ENCODE assay signal across 8 cellular contexts in genomic region chr19:38650180-38650775, GRCh38. TPM values are rescaled to one million over a fixed set of nuclear protein-coding genes. Genes with fewer than 3 reads are reported as not detected.
DNase-seq lines count a peak whose midpoint lies in the region; ATAC-seq, FAIRE-seq and TF ChIP-seq lines count a peak whose summit lies in the region.

No MANE protein-coding gene starts in this region.

- peaks cover 41% of the 10 kb centered on the region for H4K20me1 ChIP-seq in SK-N-SH (ENCODE audit: insufficient read depth)
- no peaks in the 10 kb centered on the region for H4K20me1 ChIP-seq in fibroblast of lung (ENCODE audit: control insufficient read depth, extremely low read depth, insufficient read depth, low read length)

- peaks cover 0 to 4% of the 10 kb centered on the region in 2 experiments for H3K36me3 ChIP-seq in SK-N-SH (replicated peaks in 1 of 2; ENCODE audit: control insufficient read depth in 1 of 2, insufficient read depth in 2 of 2, low read length in 1 of 2)
- H3K36me3 ChIP-seq in fibroblast of lung (ENCODE audit: control insufficient read depth, insufficient read depth, low read length): no peaks in the 10 kb centered on the region
- no peaks in the 10 kb centered on the region for H3K36me3 ChIP-seq in rectal smooth muscle tissue (ENCODE audit: control insufficient read depth, insufficient read depth, low read length)

- H3K9me2 ChIP-seq in SK-N-SH: no peaks in the 10 kb centered on the region

- H3K4me1 ChIP-seq in SK-N-SH (ENCODE audit: control insufficient read depth in 1 of 2, insufficient read depth in 2 of 2, low read depth in 1 of 2, low read length in 1 of 2): peaks cover 30 to 45% of the 10 kb centered on the region in 2 experiments
- H3K4me1 ChIP-seq in fibroblast of lung (ENCODE audit: control insufficient read depth, extremely low read depth, insufficient read depth, low read length): peaks cover 29% of the 10 kb centered on the region
- H3K4me1 ChIP-seq in rectal smooth muscle tissue (ENCODE audit: control insufficient read depth, insufficient read depth, low read length): peaks cover 43% of the 10 kb centered on the region

- CTCF ChIA-PET in SK-N-SH (lab: Yijun Ruan, JAX): interaction anchor here (1.0 kb wide), 1 partner anchor 16 kb away, joined by 3 read pairs; no protein-coding TSS in a partner anchor

- H3K27me3 ChIP-seq in SK-N-SH (ENCODE audit: insufficient read depth) (no peaks in the 10 kb centered on the region), fibroblast of lung (ENCODE audit: control insufficient read depth, insufficient read depth, low read length) (no peaks in the 10 kb centered on the region), rectal smooth muscle tissue (ENCODE audit: control insufficient read depth, insufficient read depth, low read length) (no peaks in the 10 kb centered on the region)

- TF ChIP-seq RAD21 in SK-N-SH (IDR thresholded peaks at IDR 0.05; ENCODE audit: low read length): no peak

- H3K79me2 ChIP-seq in SK-N-SH (ENCODE audit: insufficient read depth): peaks cover 78% of the 10 kb centered on the region
- H3K79me2 ChIP-seq in fibroblast of lung (ENCODE audit: control insufficient read depth, insufficient read depth, low read length): peaks cover 78% of the 10 kb centered on the region

- peak overlapping the region; percentile 24 to 99; a peak in 3 of 4 replicates for H3K27ac ChIP-seq in SK-N-SH (ENCODE audit: low read depth in 2 of 2, low read length in 1 of 2)
- H3K27ac ChIP-seq in fibroblast of lung (ENCODE audit: insufficient read depth, low read length): peak overlapping the region; percentile 88
- H3K27ac ChIP-seq in rectal smooth muscle tissue (ENCODE audit: low read depth, low read length): peak overlapping the region; percentile 93

- no peak for TF ChIP-seq CTCF in SK-N-SH (IDR thresholded peaks at IDR 0.05)
- TF ChIP-seq CTCF in fibroblast of lung (conservative IDR thresholded peaks at IDR 0.05 in 1 of 2, IDR thresholded peaks at IDR 0.05 in 1 of 2; ENCODE audit: low read depth in 1 of 2, low read length in 2 of 2): no peak

- H3K4me3 ChIP-seq in SK-N-SH (ENCODE audit: low read depth in 2 of 2, low read length in 1 of 2) (peak overlapping the region; percentile 59 to 99; a peak in 3 of 4 replicates), fibroblast of lung (replicated peaks in 1 of 4; ENCODE audit: control extremely low read depth in 1 of 4, insufficient read depth in 1 of 4, low read depth in 3 of 4, low read length in 4 of 4) (peak overlapping the region; percentile 73 to 99 (median 97)), rectal smooth muscle tissue (ENCODE audit: low read length) (peak overlapping the region; percentile 75)

- POLR2A ChIA-PET in SK-N-SH (lab: Yijun Ruan, JAX): no interaction called here

- no peak for TF ChIP-seq POLR2A in GM12892 (IDR thresholded peaks at IDR 0.05; ENCODE audit: low read depth, low read length)
- TF ChIP-seq POLR2A in GM12891 (IDR thresholded peaks at IDR 0.05; ENCODE audit: low read depth, low read length): no peak

- peak overlapping the region; percentile 88 for H3K4me2 ChIP-seq in SK-N-SH
- H3K4me2 ChIP-seq in fibroblast of lung (ENCODE audit: extremely low read depth, insufficient read depth, low read length): peak overlapping the region; percentile 86

- ATAC-seq in HG03097 (IDR thresholded peaks at IDR 0.05; ENCODE audit: low FRiP score, unreplicated experiment): no peak

- H3F3A ChIP-seq in SK-N-SH (replicated peaks; ENCODE audit: insufficient read depth): peaks cover 38% of the 10 kb centered on the region

- H2AFZ ChIP-seq in SK-N-SH (ENCODE audit: low read depth) (no peak overlapping the region), fibroblast of lung (ENCODE audit: low read length) (no peak overlapping the region)

- no peak for TF ChIP-seq EP300 in SK-N-SH (IDR thresholded peaks at IDR 0.05; ENCODE audit: borderline replicate concordance in 1 of 2, low read depth in 1 of 2, low read length in 1 of 2)

- FAIRE-seq in GM12892 (lab: Jason Lieb, UNC) (peak; percentile 14), GM12891 (lab: Jason Lieb, UNC) (no peak)

- WGBS in SK-N-SH (ENCODE audit: low lambda C conversion rate): 60% methylated on average over 8 of the region's 8 CpGs

- H3K9me3 ChIP-seq in SK-N-SH: no peaks in the 10 kb centered on the region
- H3K9me3 ChIP-seq in fibroblast of lung (ENCODE audit: control insufficient read depth, insufficient read depth, low read depth, low read length): no peaks in the 10 kb centered on the region

- DNase-seq in GM12892 (ENCODE audit: insufficient read length) (no peak), SK-N-SH (no peak), fibroblast of lung (ENCODE audit: low read depth in 2 of 2) (no peak), dedifferentiated amniotic fluid mesenchymal stem cell (ENCODE audit: extremely low spot score) (no peak), GM12891 (ENCODE audit: insufficient read length, low spot score) (no peak), NCI-H1092 (lab: John Stamatoyannopoulos, UW) (no peak)

- H3K9ac ChIP-seq in SK-N-SH: peak overlapping the region; percentile 100
- peak overlapping the region; percentile 87 for H3K9ac ChIP-seq in fibroblast of lung (ENCODE audit: insufficient read depth, low read length)
- H3K9ac ChIP-seq in rectal smooth muscle tissue (ENCODE audit: low read length): peak overlapping the region; percentile 6

TF ChIP-seq in SK-N-SH, 30 proteins besides CTCF, POLR2A, EP300 and RAD21:
- no peak for TF ChIP-seq RXRA (IDR thresholded peaks at IDR 0.05; ENCODE audit: borderline replicate concordance, low read depth)
- TF ChIP-seq POLR2AphosphoS5 (IDR thresholded peaks at IDR 0.05; ENCODE audit: low read depth, low read length): no peak
- no peak for TF ChIP-seq TAF1 (IDR thresholded peaks at IDR 0.05; ENCODE audit: borderline replicate concordance, low read depth, low read length)
- no peak for TF ChIP-seq USF1 (IDR thresholded peaks at IDR 0.05; ENCODE audit: borderline replicate concordance, low read depth)
- TF ChIP-seq MEF2A (IDR thresholded peaks at IDR 0.05; ENCODE audit: borderline replicate concordance, low read depth): no peak
- no peak for TF ChIP-seq YY1 (IDR thresholded peaks at IDR 0.05; ENCODE audit: low read depth)
- TF ChIP-seq FOXJ3 (CRISPR knock-in tag; IDR thresholded peaks at IDR 0.05): no peak
- TF ChIP-seq SMC3 (IDR thresholded peaks at IDR 0.05; ENCODE audit: low read depth, low read length): no peak
TF ChIP-seq in SK-N-SH: peak in this region for 0.

TF ChIP-seq in GM12891, 5 proteins besides CTCF, POLR2A, EP300 and RAD21:
- TF ChIP-seq PAX5 (IDR thresholded peaks at IDR 0.05; ENCODE audit: insufficient read depth, low read length, severe bottlenecking): no peak
- TF ChIP-seq POLR2AphosphoS5 (IDR thresholded peaks at IDR 0.05; ENCODE audit: low read depth, low read length): no peak
- no peak for TF ChIP-seq SPI1 (IDR thresholded peaks at IDR 0.05; ENCODE audit: low read depth, low read length)
- TF ChIP-seq TAF1 (IDR thresholded peaks at IDR 0.05; ENCODE audit: low read depth, low read length): no peak
- TF ChIP-seq POU2F2 (IDR thresholded peaks at IDR 0.05; ENCODE audit: low read depth, low read length): no peak

RNA-seq across cellular contexts. Expression of gene ACTN4, which starts 2.8 kb away (rescaled TPM):
- polyA plus RNA-seq in GM12892 (2012; ENCODE audit: missing spikeins): 113 TPM
- 494 and 598 TPM in 2 replicates for polyA plus RNA-seq in SK-N-SH (2012; rRNA removed)
- 222 and 365 TPM in 2 replicates for polyA plus RNA-seq in SK-N-SH (2012; cell fraction: cytosol; rRNA removed)
- 687 and 951 TPM in 2 replicates for polyA plus RNA-seq in SK-N-SH (2012; cell fraction: nucleus; rRNA removed)
- 65.0 and 127 TPM in 2 replicates for total RNA-seq in fibroblast of lung
- polyA plus RNA-seq in fibroblast of lung: 363 and 683 TPM in 2 replicates
- polyA plus RNA-seq in fibroblast of lung (2012): 608 and 1,180 TPM in 2 replicates
- polyA minus RNA-seq in fibroblast of lung (ENCODE audit: low replicate concordance): 641 and 1,577 TPM in 2 replicates
- 122 TPM for polyA plus RNA-seq in GM12891 (2012; ENCODE audit: low read depth, missing spikeins)

RNA-seq across cellular contexts. Expression of gene EIF3K, which starts 31.3 kb away (rescaled TPM):
- 279 TPM for polyA plus RNA-seq in GM12892 (2012; ENCODE audit: missing spikeins)
- polyA plus RNA-seq in SK-N-SH (2012; rRNA removed) (405 and 484 TPM in 2 replicates), fibroblast of lung (171 and 280 TPM in 2 replicates)
- 274 and 343 TPM in 2 replicates for polyA plus RNA-seq in SK-N-SH (2012; cell fraction: cytosol; rRNA removed)
- 285 and 487 TPM in 2 replicates for polyA plus RNA-seq in SK-N-SH (2012; cell fraction: nucleus; rRNA removed)
- total RNA-seq in fibroblast of lung: 198 and 334 TPM in 2 replicates
- polyA plus RNA-seq in fibroblast of lung (2012): 288 and 298 TPM in 2 replicates
- 519 and 653 TPM in 2 replicates for polyA minus RNA-seq in fibroblast of lung (ENCODE audit: low replicate concordance)
- 367 TPM for polyA plus RNA-seq in GM12891 (2012; ENCODE audit: low read depth, missing spikeins)

RNA-seq across cellular contexts. Expression of gene MAP4K1, which starts 32.5 kb away (rescaled TPM):
- 105 TPM for polyA plus RNA-seq in GM12892 (2012; ENCODE audit: missing spikeins)
- polyA plus RNA-seq in SK-N-SH (2012; rRNA removed) (0.31 and 0.37 TPM in 2 replicates), fibroblast of lung (0.09 and 0.12 TPM in 2 replicates)
- polyA plus RNA-seq in SK-N-SH (2012; cell fraction: cytosol; rRNA removed): 0.10 and 0.20 TPM in 2 replicates
- polyA plus RNA-seq in SK-N-SH (2012; cell fraction: nucleus; rRNA removed): 2.8 TPM in 2 replicates
- total RNA-seq in fibroblast of lung: under 0.01 and 0.17 TPM in 2 replicates
- polyA plus RNA-seq in fibroblast of lung (2012): 0.27 TPM in 1 of 2 replicates, not detected in the other
- polyA minus RNA-seq in fibroblast of lung (ENCODE audit: low replicate concordance): not detected in 2 replicates
- 123 TPM for polyA plus RNA-seq in GM12891 (2012; ENCODE audit: low read depth, missing spikeins)

Comparison
In these comparisons a context has a peak if more than half of its experiments do, and no peak if none do; other contexts are left out.
1. H3K9ac ChIP-seq: peak in every context shown above with its lines; median percentile 100 in SK-N-SH; 87 in fibroblast of lung; 6 in rectal smooth muscle tissue.